15 cellular contexts compared by ENCODE assay signal in the genomic region with DNA sequence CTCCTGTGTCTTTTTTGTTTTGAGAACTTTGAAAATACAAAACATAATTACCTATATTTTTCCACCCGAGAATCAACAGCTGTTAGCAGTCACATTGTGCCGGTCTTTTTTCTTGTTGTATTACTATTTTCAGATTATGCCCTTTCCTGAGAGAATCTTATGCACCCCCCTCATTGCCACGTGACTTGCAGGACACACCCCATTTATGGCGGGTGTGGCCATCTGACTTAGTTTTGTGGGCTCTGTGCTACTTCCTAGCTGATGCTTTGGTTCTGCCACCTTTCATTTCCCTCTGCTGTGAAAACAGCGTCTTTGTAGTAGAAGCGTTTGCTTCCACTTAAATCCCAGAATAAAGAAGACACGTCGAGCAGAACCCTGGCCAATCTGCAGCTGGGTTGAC.
"Had no signal": no experiment of that assay in that cellular context is flagged by ENCODE, and none has a peak within 500 bp of the region (broad histone marks: within the 10 kb centered on the region; RNA-seq: fewer than 3 reads in every experiment).

No MANE protein-coding gene starts in this region.

- H3K9me3 ChIP-seq: ascending aorta, esophagus squamous epithelium, pancreas, testis had no signal

- H3K4me1 ChIP-seq: ascending aorta, pancreas had no signal

- H3K4me3 ChIP-seq: ascending aorta, esophagus squamous epithelium, pancreas, testis had no signal

- H3K36me3 ChIP-seq: ascending aorta, esophagus squamous epithelium, pancreas had no signal

- ATAC-seq: activated CD8-positive, alpha-beta T cell treated with anti-CD3 and anti-CD28 coated beads for 36 hours; activated T-cell treated with anti-CD3 and anti-CD28 coated beads, Interleukin-2, amount 50 U/mL, for 72 hours; pancreas; stimulated activated naive CD8-positive, alpha-beta T cell treated with anti-CD3 and anti-CD28 coated beads, Interleukin-15, amount 100 ng/mL, for 72 hours; T-helper 17 cell had no signal

- DNase-seq: activated CD4-positive, alpha-beta T cell treated with anti-CD3 and anti-CD28 coated beads for 1 hour; activated CD8-positive, alpha-beta memory T cell treated with anti-CD3 and anti-CD28 coated beads, Interleukin-2, amount 50 U/mL, for 4 hours; activated CD8-positive, alpha-beta T cell treated with anti-CD3 and anti-CD28 coated beads for 36 hours; activated gamma-delta T cell treated with Interleukin-2 at 50 U/mL for 16 hours; activated naive CD8-positive, alpha-beta T cell treated with anti-CD3 and anti-CD28 coated beads, Interleukin-2, amount 10 ng/mL, durations not matched to agents 7 days and 5 days; activated T-cell treated with anti-CD3 and anti-CD28 coated beads, Interleukin-2, amount 50 U/mL, for 72 hours; esophagus squamous epithelium; foreskin fibroblast; nephron progenitor cell; pancreas; stimulated activated CD4-positive, alpha-beta T cell treated with anti-CD3 and anti-CD28 coated beads, Interleukin-4, amount 100 ng/mL, for 24 hours; stimulated activated naive CD8-positive, alpha-beta T cell treated with anti-CD3 and anti-CD28 coated beads, Interleukin-15, amount 100 ng/mL, for 72 hours; T-helper 17 cell; testis had no signal

- H3K27ac ChIP-seq: ascending aorta, esophagus squamous epithelium, pancreas, testis had no signal

- H3K27me3 ChIP-seq: ascending aorta, pancreas, testis had no signal
